In genomic region chr11:57277845-57278720, GRCh38 we compare ENCODE assay signal across 8 cellular contexts. TPM values are rescaled to one million over a fixed set of nuclear protein-coding genes. Genes with fewer than 3 reads are reported as not detected.
DNase-seq lines count a peak whose midpoint lies in the region; ATAC-seq and TF ChIP-seq lines count a peak whose summit lies in the region.

No MANE protein-coding gene starts in this region.

- intact Hi-C loops in Right ventricle myocardium inferior (cut with DNase I) (loop anchor here (2.0 kb wide), 1 partner anchor 29 kb away; no protein-coding TSS in a partner anchor), cardiac septum (cut with DNase I) (loop anchor here (5.0 kb wide), 1 partner anchor 44 kb away; the partner anchor contains the start of gene TNKS1BP1)

- TF ChIP-seq CTCF in WI38 (IDR thresholded peaks at IDR 0.05; ENCODE audit: low read depth, low read length) = peak; percentile 83
- peak; percentile 88 for TF ChIP-seq CTCF in epithelial cell of proximal tubule (conservative IDR thresholded peaks at IDR 0.05; ENCODE audit: low read depth, low read length)

- peak overlapping the region; percentile 46 for H3K4me3 ChIP-seq in WI38 (ENCODE audit: low read depth, low read length)
- H3K4me3 ChIP-seq in epithelial cell of proximal tubule (ENCODE audit: low read depth, low read length) = no peak overlapping the region

- peak; percentile 83 for ATAC-seq in Right ventricle myocardium inferior
- ATAC-seq in HG02678 (IDR thresholded peaks at IDR 0.05; ENCODE audit: unreplicated experiment) = peak; percentile 78

- peak; percentile 79 for DNase-seq in Right ventricle myocardium inferior (ENCODE audit: missing footprints)
- DNase-seq in cardiac septum (ENCODE audit: low spot score) = no peak
- peak; percentile 51 for DNase-seq in NCI-H1694 treated with DMSO at 0.1 percent for 48 hours (lab: John Stamatoyannopoulos, UW)
- DNase-seq in epithelial cell of proximal tubule (ENCODE audit: low read depth) = peak; percentile 59
- DNase-seq in mucosa of gallbladder (ENCODE audit: low spot score) = peak; percentile 67
- peak; percentile 74 for DNase-seq in superior temporal gyrus (ENCODE audit: extremely low spot score)

RNA-seq across cellular contexts. Expression of gene APLNR, which starts 41.0 kb away (rescaled TPM):
- total RNA-seq in Right ventricle myocardium inferior (18.4 TPM), cardiac septum (16.6 TPM), epithelial cell of proximal tubule (not detected in 2 replicates), mucosa of gallbladder (4.0 TPM)

RNA-seq across cellular contexts. Expression of gene TNKS1BP1, which starts 46.7 kb away (rescaled TPM):
- total RNA-seq in Right ventricle myocardium inferior (51.2 TPM), cardiac septum (36.2 TPM), epithelial cell of proximal tubule (65.4 and 66.3 TPM in 2 replicates), mucosa of gallbladder (226 TPM)

RNA-seq across cellular contexts. Expression of gene SSRP1, which starts 57.6 kb away (rescaled TPM):
- total RNA-seq in Right ventricle myocardium inferior (33.8 TPM), cardiac septum (35.4 TPM), epithelial cell of proximal tubule (141 and 218 TPM in 2 replicates), mucosa of gallbladder (61.8 TPM)
